Comparison of ENCODE assay signal across 8 cellular contexts in genomic region chr3:138186803-138187295, GRCh38. TPM values are rescaled to one million over a fixed set of nuclear protein-coding genes. Genes with fewer than 3 reads are reported as not detected.
A peak's percentile ranks its signal among the peaks of the same experiment; 100 is the strongest.
DNase-seq lines count a peak whose midpoint lies in the region; ATAC-seq and TF ChIP-seq lines count a peak whose summit lies in the region.

No MANE protein-coding gene starts in this region.

- no peaks in the 10 kb centered on the region for H3K9me3 ChIP-seq in PC-9 (ENCODE audit: insufficient read depth, low read depth)
- H3K9me3 ChIP-seq in gastroesophageal sphincter, result no peaks in the 10 kb centered on the region
- H3K9me3 ChIP-seq in osteoblast (ENCODE audit: low read depth, low read length), result no peaks in the 10 kb centered on the region
- H3K9me3 ChIP-seq in testis, result no peaks in the 10 kb centered on the region

- H3K36me3 ChIP-seq in PC-9 (ENCODE audit: low read depth) (no peaks in the 10 kb centered on the region; the same call in 1 of the 2 replicates), gastroesophageal sphincter (peaks cover 0 to 4% of the 10 kb centered on the region in 2 donors), osteoblast (ENCODE audit: insufficient read depth, low read length) (peaks cover 5% of the 10 kb centered on the region), testis (ENCODE audit: low read depth, missing control alignments) (no peaks in the 10 kb centered on the region)

- POLR2A ChIA-PET in PC-9 (lab: Charles Lee; ENCODE audit: unreplicated experiment), result interaction anchor here (0.6 to 0.7 kb wide), 3 partner anchors 12 to 637 kb away, joined by 4 to 12 read pairs (median 11); partner anchors contain the start of gene DBR1

- DNase-seq in COR-L47 (lab: John Stamatoyannopoulos, UW), result peak; percentile 90
- peak; percentile 73 for DNase-seq in HS-27A (ENCODE audit: low read depth)
- peak in 1 of 2 experiments; percentile 88 for DNase-seq in PC-9
- DNase-seq in activated T-helper 9 cell treated with anti-CD3 and anti-CD28 coated beads, Interleukin-2, amount 50 U/mL, for 16 hours (ENCODE audit: low read depth), result peak; percentile 83
- no peak for DNase-seq in osteoblast (ENCODE audit: insufficient read length, low spot score, missing footprints)
- DNase-seq in testis, result peak; percentile 94

- CTCF ChIA-PET in PC-9 (lab: Charles Lee), result interaction anchor here (0.5 to 1.5 kb wide), 5 partner anchors 13 to 1181 kb away, joined by 3 to 6 read pairs (median 4); no protein-coding TSS in a partner anchor

- H3K4me2 ChIP-seq in PC-9, result peak overlapping the region; percentile 98
- peak overlapping the region; percentile 92 for H3K4me2 ChIP-seq in osteoblast (ENCODE audit: insufficient read depth, low read length)

- peak overlapping the region; percentile 76 for H3K27ac ChIP-seq in PC-9
- H3K27ac ChIP-seq in gastroesophageal sphincter, result peak overlapping the region; percentile 95 to 99 (median 98)
- peak overlapping the region; percentile 91 for H3K27ac ChIP-seq in osteoblast (ENCODE audit: low read depth, low read length)
- peak overlapping the region; percentile 92 to 95 for H3K27ac ChIP-seq in testis

- H4K20me1 ChIP-seq in PC-9 (ENCODE audit: insufficient read depth) (peaks cover 15% of the 10 kb centered on the region), osteoblast (ENCODE audit: insufficient read depth, low read length) (peaks cover 27% of the 10 kb centered on the region)

- H3K27me3 ChIP-seq in PC-9 (ENCODE audit: insufficient read depth, low read depth) (no peaks in the 10 kb centered on the region), gastroesophageal sphincter (no peaks in the 10 kb centered on the region), osteoblast (ENCODE audit: insufficient read depth, low read length) (peaks cover 9% of the 10 kb centered on the region), testis (no peaks in the 10 kb centered on the region)

- 0 to 1% methylated on average over 23 of the region's 25 CpGs for WGBS in gastroesophageal sphincter (ENCODE audit: low coverage in 1 of 2), 2 donors
- WGBS in testis, 2 donors, result 0 to 1% methylated on average over 24 to 25 of the region's 25 CpGs

- TF ChIP-seq POLR2A in gastroesophageal sphincter (IDR thresholded peaks at IDR 0.05) (no peak), testis (IDR thresholded peaks at IDR 0.05) (peak; percentile 13)

- TF ChIP-seq CTCF in PC-9 (conservative IDR thresholded peaks at IDR 0.05) (no peak), gastroesophageal sphincter (IDR thresholded peaks at IDR 0.05) (no peak), osteoblast (IDR thresholded peaks at IDR 0.05; ENCODE audit: extremely low read depth, low read depth, low read length) (no peak), testis (IDR thresholded peaks at IDR 0.05) (no peak)

- no peak for TF ChIP-seq EP300 in gastroesophageal sphincter (IDR thresholded peaks at IDR 0.05)

- no peaks in the 10 kb centered on the region for H3F3A ChIP-seq in PC-9 (ENCODE audit: insufficient read depth, low read depth)

- peaks cover 44% of the 10 kb centered on the region for H3K79me2 ChIP-seq in PC-9 (ENCODE audit: low read depth)
- peaks cover 36% of the 10 kb centered on the region for H3K79me2 ChIP-seq in osteoblast (ENCODE audit: insufficient read depth, low read length)

- intact Hi-C loops in PC-9 (cut with micrococcal nuclease; ENCODE audit: unreplicated experiment) (loop anchor here (1.0 to 10.0 kb wide), 3 partner anchors 13 to 1168 kb away; partner anchors contain the start of gene DBR1), testis (cut with DNase I; ENCODE audit: low total_unique reads) (no loop called here)

- H3K4me1 ChIP-seq in PC-9 (replicated peaks; ENCODE audit: insufficient read depth) (peaks cover 28% of the 10 kb centered on the region), gastroesophageal sphincter (peaks cover 7 to 42% (median 12%) of the 10 kb centered on the region in 3 donors), osteoblast (ENCODE audit: insufficient read depth, low read length) (peaks cover 6% of the 10 kb centered on the region), testis (peaks cover 4% of the 10 kb centered on the region)

- H3K4me3 ChIP-seq in PC-9, result peak overlapping the region; percentile 90
- H3K4me3 ChIP-seq in gastroesophageal sphincter, result peak overlapping the region; percentile 95
- H3K4me3 ChIP-seq in osteoblast (ENCODE audit: insufficient read depth, low read length), result peak overlapping the region; percentile 88
- peak overlapping the region; percentile 81 to 91 for H3K4me3 ChIP-seq in testis

- no peaks in the 10 kb centered on the region for H3K9me2 ChIP-seq in PC-9 (ENCODE audit: insufficient read depth)

- peak; percentile 88 for ATAC-seq in GM21360 (IDR thresholded peaks at IDR 0.05; ENCODE audit: unreplicated experiment)
- ATAC-seq in gastroesophageal sphincter, result peak; percentile 95

- H2AFZ ChIP-seq in PC-9 (peak overlapping the region; percentile 98), osteoblast (ENCODE audit: low read length) (peak overlapping the region; percentile 99)

- no TSS peak for BruUV-seq in PC-9 (replicated peaks; lab: Mats Ljungman, UMichigan)

RNA-seq across cellular contexts. Expression of gene ARMC8, which starts 0.3 kb away (rescaled TPM):
- total RNA-seq in PC-9 (2021) (32.2 and 32.4 TPM in 2 replicates), gastroesophageal sphincter (100 to 1,000 TPM in 2 of 4 donors, 10 to 100 TPM in 2; 76.0 to 102 (median 91.6) TPM), osteoblast (45.7 and 59.0 TPM in 2 replicates), testis (10 to 100 TPM; 53.4 to 57.2 TPM)
- 39.5 TPM for polyA plus RNA-seq in testis (ENCODE audit: insufficient read depth, low read depth, low replicate concordance)

RNA-seq across cellular contexts. Expression of gene DBR1, which starts 12.1 kb away (rescaled TPM):
- 17.4 and 18.4 TPM in 2 replicates for total RNA-seq in PC-9 (2021)
- 10 to 100 TPM; 11.2 to 16.4 (median 14.2) TPM for total RNA-seq in gastroesophageal sphincter
- total RNA-seq in osteoblast, result 16.3 and 17.1 TPM in 2 replicates
- total RNA-seq in testis, result 1 to 10 TPM; 6.9 to 8.1 TPM
- 6.5 TPM for polyA plus RNA-seq in testis (ENCODE audit: insufficient read depth, low read depth, low replicate concordance)

RNA-seq across cellular contexts. Expression of gene A4GNT, which starts 54.7 kb away (rescaled TPM):
- total RNA-seq in PC-9 (2021) (not detected in 2 replicates), gastroesophageal sphincter (under 1 TPM in 1 of 4 donors, not detected in 3; 0.46 TPM), osteoblast (not detected in 2 replicates), testis (not detected)
- not detected for polyA plus RNA-seq in testis (ENCODE audit: insufficient read depth, low read depth, low replicate concordance)
